1 cellular context compared by ENCODE assay signal in genomic region chr14:63344336-63344735, GRCh38.
TF ChIP-seq lines count a peak whose summit lies in the region.

No MANE protein-coding gene starts in this region.

TF ChIP-seq in WTC11, 78 proteins besides CTCF, POLR2A, EP300 and RAD21 (continued from another document):
- TF ChIP-seq, protein P1, sequence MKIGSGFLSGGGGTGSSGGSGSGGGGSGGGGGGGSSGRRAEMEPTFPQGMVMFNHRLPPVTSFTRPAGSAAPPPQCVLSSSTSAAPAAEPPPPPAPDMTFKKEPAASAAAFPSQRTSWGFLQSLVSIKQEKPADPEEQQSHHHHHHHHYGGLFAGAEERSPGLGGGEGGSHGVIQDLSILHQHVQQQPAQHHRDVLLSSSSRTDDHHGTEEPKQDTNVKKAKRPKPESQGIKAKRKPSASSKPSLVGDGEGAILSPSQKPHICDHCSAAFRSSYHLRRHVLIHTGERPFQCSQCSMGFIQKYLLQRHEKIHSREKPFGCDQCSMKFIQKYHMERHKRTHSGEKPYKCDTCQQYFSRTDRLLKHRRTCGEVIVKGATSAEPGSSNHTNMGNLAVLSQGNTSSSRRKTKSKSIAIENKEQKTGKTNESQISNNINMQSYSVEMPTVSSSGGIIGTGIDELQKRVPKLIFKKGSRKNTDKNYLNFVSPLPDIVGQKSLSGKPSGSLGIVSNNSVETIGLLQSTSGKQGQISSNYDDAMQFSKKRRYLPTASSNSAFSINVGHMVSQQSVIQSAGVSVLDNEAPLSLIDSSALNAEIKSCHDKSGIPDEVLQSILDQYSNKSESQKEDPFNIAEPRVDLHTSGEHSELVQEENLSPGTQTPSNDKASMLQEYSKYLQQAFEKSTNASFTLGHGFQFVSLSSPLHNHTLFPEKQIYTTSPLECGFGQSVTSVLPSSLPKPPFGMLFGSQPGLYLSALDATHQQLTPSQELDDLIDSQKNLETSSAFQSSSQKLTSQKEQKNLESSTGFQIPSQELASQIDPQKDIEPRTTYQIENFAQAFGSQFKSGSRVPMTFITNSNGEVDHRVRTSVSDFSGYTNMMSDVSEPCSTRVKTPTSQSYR (CRISPR knock-in tag; IDR thresholded peaks at IDR 0.05): no peak
- TF ChIP-seq, protein P2, sequence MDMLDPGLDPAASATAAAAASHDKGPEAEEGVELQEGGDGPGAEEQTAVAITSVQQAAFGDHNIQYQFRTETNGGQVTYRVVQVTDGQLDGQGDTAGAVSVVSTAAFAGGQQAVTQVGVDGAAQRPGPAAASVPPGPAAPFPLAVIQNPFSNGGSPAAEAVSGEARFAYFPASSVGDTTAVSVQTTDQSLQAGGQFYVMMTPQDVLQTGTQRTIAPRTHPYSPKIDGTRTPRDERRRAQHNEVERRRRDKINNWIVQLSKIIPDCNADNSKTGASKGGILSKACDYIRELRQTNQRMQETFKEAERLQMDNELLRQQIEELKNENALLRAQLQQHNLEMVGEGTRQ (CRISPR knock-in tag; IDR thresholded peaks at IDR 0.05): no peak
- TF ChIP-seq GTF2I (CRISPR knock-in tag; conservative IDR thresholded peaks at IDR 0.05) (no peak), E2F1 (CRISPR knock-in tag; IDR thresholded peaks at IDR 0.05) (no peak), ZNF416 (CRISPR knock-in tag; IDR thresholded peaks at IDR 0.05) (no peak)
TF ChIP-seq in WTC11: peak in this region for 0.
